ENCODE assay signal across 18 cellular contexts in the genomic region with DNA sequence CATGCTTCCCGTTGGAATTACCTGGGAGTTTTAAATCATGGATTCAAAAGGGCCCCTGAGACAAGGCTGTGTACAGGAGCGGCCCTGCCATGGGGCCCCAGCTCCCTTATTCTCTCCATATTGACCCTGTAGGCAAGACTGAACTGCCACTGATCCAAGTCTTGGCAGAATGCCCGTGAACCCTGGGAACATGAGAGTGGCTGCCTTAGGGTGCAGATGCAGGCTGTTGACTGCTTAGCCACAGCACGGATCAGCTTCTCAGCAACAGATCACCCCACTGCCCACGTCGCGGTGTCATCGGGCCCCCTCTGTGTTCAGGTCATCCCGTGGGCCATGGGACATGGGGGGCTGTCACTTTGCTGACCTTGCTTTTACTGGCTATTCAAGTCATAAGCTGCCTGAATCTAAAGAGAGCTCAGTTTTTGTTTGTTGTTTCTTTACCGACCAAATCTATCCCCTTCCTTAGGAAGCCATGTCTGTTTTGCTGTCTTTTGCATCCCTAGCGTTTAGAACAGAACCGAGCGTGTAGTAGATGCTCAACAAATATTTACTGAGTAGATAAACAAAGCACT.
A peak's percentile ranks its signal among the peaks of the same experiment; 100 is the strongest.
DNase-seq lines count a peak whose midpoint lies in the region; ATAC-seq, FAIRE-seq and TF ChIP-seq lines count a peak whose summit lies in the region.
"Had no signal": no experiment of that assay in that cellular context is flagged by ENCODE, and none has a peak within 500 bp of the region (broad histone marks: within the 10 kb centered on the region; RNA-seq: fewer than 3 reads in every experiment).

No MANE protein-coding gene starts in this region.

- no peak overlapping the region for H3K4me3 ChIP-seq in K562
- H3K4me3 ChIP-seq in vagina, result no peak overlapping the region
- H3K4me3 ChIP-seq: GM12878, GM23248 had no signal

- in situ Hi-C loops in K562 (cut with MboI), result no loop called here

- H3K9me1 ChIP-seq in K562 (ENCODE audit: control insufficient read depth, insufficient read depth, low read length), result no peaks in the 10 kb centered on the region

- CTCF ChIA-PET in K562 (lab: Yijun Ruan, JAX; ENCODE audit: low intra/inter-chr PET ratio), result no interaction called here

- H3K27ac ChIP-seq in K562 (ENCODE audit: extremely low read depth, low read depth, low read length) (no peak overlapping the region), vagina (no peak overlapping the region)
- H3K27ac ChIP-seq: GM23248 had no signal

- intact Hi-C loops in K562 (cut with micrococcal nuclease), result no loop called here
- intact Hi-C loops in posterior vena cava (cut with DNase I), result no loop called here
- intact Hi-C loops in vagina (cut with DNase I), result no loop called here

- H3K9me3 ChIP-seq in K562 (replicated peaks; ENCODE audit: control insufficient read depth, insufficient read depth, low read depth, low read length), result no peaks in the 10 kb centered on the region
- H3K9me3 ChIP-seq in vagina, result no peaks in the 10 kb centered on the region

- no peak for TF ChIP-seq EP300 in K562 (IDR thresholded peaks at IDR 0.05; ENCODE audit: low read length)

- TF ChIP-seq POLR2A in K562 (conservative IDR thresholded peaks at IDR 0.05) (no peak), vagina (IDR thresholded peaks at IDR 0.05) (no peak)

- WGBS in K562 (ENCODE audit: insufficient coverage, low coverage, missing lambda C conversion rate), result under 1% methylated on average over 13 of the region's 13 CpGs

- FAIRE-seq in K562 (lab: Jason Lieb, UNC), result no peak
- FAIRE-seq: GM12878, GM19239, RCC 7860 had no signal

- no peaks in the 10 kb centered on the region for H3K4me1 ChIP-seq in K562 (replicated peaks in 1 of 2; ENCODE audit: control insufficient read depth in 2 of 2, insufficient read depth in 2 of 2, low read length in 2 of 2)
- H3K4me1 ChIP-seq in vagina, result no peaks in the 10 kb centered on the region

- H3K36me3 ChIP-seq in K562 (ENCODE audit: control insufficient read depth, insufficient read depth, low read length), result no peaks in the 10 kb centered on the region
- H3K36me3 ChIP-seq in vagina, result no peaks in the 10 kb centered on the region

- no peaks in the 10 kb centered on the region for H3K79me2 ChIP-seq in K562 (ENCODE audit: control insufficient read depth, insufficient read depth, low read length)

- DNase-seq in DMS79 treated with DMSO at 0.1 percent for 48 hours (lab: John Stamatoyannopoulos, UW), result peak; percentile 32
- no peak for DNase-seq in DMS79 (lab: John Stamatoyannopoulos, UW)
- peak; percentile 52 for DNase-seq in NCI-H1105 treated with DMSO at 0.1 percent for 48 hours (lab: John Stamatoyannopoulos, UW)
- DNase-seq in K562 (ENCODE audit: extremely low read depth in 1 of 4, low spot score in 3 of 4), result no peak
- peak; percentile 34 for DNase-seq in posterior vena cava (ENCODE audit: low spot score)
- no peak for DNase-seq in DMS114 treated with DMSO at 0.1 percent for 48 hours (lab: John Stamatoyannopoulos, UW; ENCODE audit: unreplicated experiment)
- DNase-seq in stimulated activated naive CD4-positive, alpha-beta T cell (lab: John Stamatoyannopoulos, UW), result no peak
- no peak for DNase-seq in vagina (ENCODE audit: extremely low spot score in 2 of 2)
- DNase-seq: 8988T, GM23248, NCI-H1930, NCI-H2227 treated with DMSO at 0.1 percent for 48 hours, NCI-H524 treated with DMSO at 0.1 percent for 48 hours had no signal

- no peak overlapping the region for H2AFZ ChIP-seq in K562 (ENCODE audit: low read depth, low read length)
- H2AFZ ChIP-seq: GM23248 had no signal

- peaks cover 5% of the 10 kb centered on the region; the same call in 1 of the 2 replicates for H4K20me1 ChIP-seq in K562 (replicated peaks; ENCODE audit: control insufficient read depth, insufficient read depth, low read length)

- POLR2A ChIA-PET in K562 (lab: Yijun Ruan, JAX), result interaction anchor here (0.9 kb wide), 1 partner anchor 13 kb away, joined by 3 read pairs; no protein-coding TSS in a partner anchor

- no peak for ATAC-seq in K562
- ATAC-seq: GM12878, HCT116, Right ventricle myocardium inferior had no signal

- no peak for TF ChIP-seq CTCF in K562 (IDR thresholded peaks at IDR 0.05 in 2 of 3, conservative IDR thresholded peaks at IDR 0.05 in 1 of 3; ENCODE audit: insufficient read depth in 2 of 3, low read depth in 1 of 3, low read length in 3 of 3)
- no peak for TF ChIP-seq CTCF in vagina (IDR thresholded peaks at IDR 0.05)

- H3K4me2 ChIP-seq in K562 (ENCODE audit: insufficient read depth, low read length), result no peak overlapping the region

- H3K27me3 ChIP-seq in K562 (ENCODE audit: control insufficient read depth in 2 of 2, insufficient read depth in 2 of 2, low read length in 2 of 2) (peaks cover 31 to 68% of the 10 kb centered on the region in 2 experiments; a peak in 4 of 5 replicates), vagina (no peaks in the 10 kb centered on the region)

- no peak for TF ChIP-seq RAD21 in K562 (CRISPR knock-in tag; conservative IDR thresholded peaks at IDR 0.05 in 1 of 2, IDR thresholded peaks at IDR 0.05 in 1 of 2)

- H3K9ac ChIP-seq in K562 (ENCODE audit: insufficient read depth in 1 of 2, low read depth in 2 of 2, low read length in 2 of 2), result no peak overlapping the region
- H3K9ac ChIP-seq: GM23248 had no signal

- no TSS peak for BruUV-seq in K562 (replicated peaks; lab: Mats Ljungman, UMichigan)

TF ChIP-seq in K562, 482 proteins besides CTCF, POLR2A, EP300 and RAD21:
- TF ChIP-seq MTF1 (CRISPR knock-in tag; IDR thresholded peaks at IDR 0.05; ENCODE audit: borderline replicate concordance) (no peak), JUN (IDR thresholded peaks at IDR 0.05; ENCODE audit: borderline replicate concordance, low read depth, low read length) (no peak), JUN (CRISPR knock-in tag; IDR thresholded peaks at IDR 0.05; ENCODE audit: borderline replicate concordance) (no peak), SPI1 (IDR thresholded peaks at IDR 0.05; ENCODE audit: borderline replicate concordance, low read depth, low read length) (no peak), ZNF785 (CRISPR knock-in tag; IDR thresholded peaks at IDR 0.05) (no peak), ZNF316 (IDR thresholded peaks at IDR 0.05) (peak; percentile 51; the same call in 1 of the 2 replicates)
- TF ChIP-seq, protein P1, sequence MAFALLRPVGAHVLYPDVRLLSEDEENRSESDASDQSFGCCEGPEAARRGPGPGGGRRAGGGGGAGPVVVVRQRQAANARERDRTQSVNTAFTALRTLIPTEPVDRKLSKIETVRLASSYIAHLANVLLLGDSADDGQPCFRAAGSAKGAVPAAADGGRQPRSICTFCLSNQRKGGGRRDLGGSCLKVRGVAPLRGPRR (CRISPR knock-in tag; IDR thresholded peaks at IDR 0.05), result no peak
- TF ChIP-seq, protein P2, sequence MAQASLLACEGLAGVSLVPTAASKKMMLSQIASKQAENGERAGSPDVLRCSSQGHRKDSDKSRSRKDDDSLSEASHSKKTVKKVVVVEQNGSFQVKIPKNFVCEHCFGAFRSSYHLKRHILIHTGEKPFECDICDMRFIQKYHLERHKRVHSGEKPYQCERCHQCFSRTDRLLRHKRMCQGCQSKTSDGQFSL (CRISPR knock-in tag; IDR thresholded peaks at IDR 0.05), result no peak
- TF ChIP-seq, protein P2 (tag; IDR thresholded peaks at IDR 0.05), result no peak
- TF ChIP-seq, protein P3, sequence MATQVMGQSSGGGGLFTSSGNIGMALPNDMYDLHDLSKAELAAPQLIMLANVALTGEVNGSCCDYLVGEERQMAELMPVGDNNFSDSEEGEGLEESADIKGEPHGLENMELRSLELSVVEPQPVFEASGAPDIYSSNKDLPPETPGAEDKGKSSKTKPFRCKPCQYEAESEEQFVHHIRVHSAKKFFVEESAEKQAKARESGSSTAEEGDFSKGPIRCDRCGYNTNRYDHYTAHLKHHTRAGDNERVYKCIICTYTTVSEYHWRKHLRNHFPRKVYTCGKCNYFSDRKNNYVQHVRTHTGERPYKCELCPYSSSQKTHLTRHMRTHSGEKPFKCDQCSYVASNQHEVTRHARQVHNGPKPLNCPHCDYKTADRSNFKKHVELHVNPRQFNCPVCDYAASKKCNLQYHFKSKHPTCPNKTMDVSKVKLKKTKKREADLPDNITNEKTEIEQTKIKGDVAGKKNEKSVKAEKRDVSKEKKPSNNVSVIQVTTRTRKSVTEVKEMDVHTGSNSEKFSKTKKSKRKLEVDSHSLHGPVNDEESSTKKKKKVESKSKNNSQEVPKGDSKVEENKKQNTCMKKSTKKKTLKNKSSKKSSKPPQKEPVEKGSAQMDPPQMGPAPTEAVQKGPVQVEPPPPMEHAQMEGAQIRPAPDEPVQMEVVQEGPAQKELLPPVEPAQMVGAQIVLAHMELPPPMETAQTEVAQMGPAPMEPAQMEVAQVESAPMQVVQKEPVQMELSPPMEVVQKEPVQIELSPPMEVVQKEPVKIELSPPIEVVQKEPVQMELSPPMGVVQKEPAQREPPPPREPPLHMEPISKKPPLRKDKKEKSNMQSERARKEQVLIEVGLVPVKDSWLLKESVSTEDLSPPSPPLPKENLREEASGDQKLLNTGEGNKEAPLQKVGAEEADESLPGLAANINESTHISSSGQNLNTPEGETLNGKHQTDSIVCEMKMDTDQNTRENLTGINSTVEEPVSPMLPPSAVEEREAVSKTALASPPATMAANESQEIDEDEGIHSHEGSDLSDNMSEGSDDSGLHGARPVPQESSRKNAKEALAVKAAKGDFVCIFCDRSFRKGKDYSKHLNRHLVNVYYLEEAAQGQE (CRISPR knock-in tag; IDR thresholded peaks at IDR 0.05; ENCODE audit: low read depth), result no peak

Comparison
In these comparisons a context has a peak if more than half of its experiments do, and no peak if none do; other contexts are left out.
1. DNase-seq: peak in DMS79 treated with DMSO at 0.1 percent for 48 hours (single experiment), NCI-H1105 treated with DMSO at 0.1 percent for 48 hours (single experiment) and posterior vena cava (single experiment); none in DMS79 (single experiment), K562 (0 of 4), DMS114 treated with DMSO at 0.1 percent for 48 hours (single experiment), stimulated activated naive CD4-positive, alpha-beta T cell (0 of 6) and vagina (0 of 2).